21 cellular contexts compared by ENCODE assay signal in the genomic region with DNA sequence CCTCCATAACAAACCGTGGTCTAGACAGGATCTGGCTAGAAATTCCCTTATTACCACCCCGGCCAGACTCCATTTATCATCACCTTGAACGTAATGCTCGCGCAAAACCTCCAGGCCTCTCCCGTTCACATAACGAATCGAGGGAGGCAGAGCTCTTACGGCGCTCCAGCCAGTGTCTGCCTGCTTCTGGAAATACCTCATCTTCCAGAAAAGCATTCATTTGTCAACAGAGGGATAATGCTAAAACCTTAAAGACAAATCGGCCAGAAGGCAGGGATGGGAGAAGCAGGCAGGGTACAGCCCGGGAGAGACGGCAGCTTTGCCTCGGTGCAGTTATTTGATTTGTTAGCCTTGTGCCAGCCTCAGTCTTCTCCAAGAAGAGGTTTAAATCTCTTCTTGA.
"Had no signal": no experiment of that assay in that cellular context is flagged by ENCODE, and none has a peak within 500 bp of the region (broad histone marks: within the 10 kb centered on the region; RNA-seq: fewer than 3 reads in every experiment).

No MANE protein-coding gene starts in this region.

- H3K4me3 Mint-ChIP-seq: activated B cell treated with CpG ODN at 0.5 μM for 24 hours; activated CD8-positive, alpha-beta T cell treated with anti-CD3 and anti-CD28 coated beads for 36 hours; activated T-cell treated with anti-CD3 and anti-CD28 coated beads, Interleukin-2, amount 50 U/mL, for 72 hours; stimulated activated naive CD8-positive, alpha-beta T cell treated with anti-CD3 and anti-CD28 coated beads, Interleukin-15, amount 100 ng/mL, for 72 hours had no signal

- H3K9me3 Mint-ChIP-seq: activated B cell treated with CpG ODN at 0.5 μM for 24 hours; activated naive CD4-positive, alpha-beta T cell treated with anti-CD3 and anti-CD28 coated beads, Interleukin-2, amount 50 U/mL, for 72 hours; stimulated activated naive CD8-positive, alpha-beta T cell treated with anti-CD3 and anti-CD28 coated beads, Interleukin-15, amount 100 ng/mL, for 72 hours had no signal

- H3K27me3 Mint-ChIP-seq: activated B cell treated with CpG ODN at 0.5 μM for 24 hours; activated CD8-positive, alpha-beta T cell treated with anti-CD3 and anti-CD28 coated beads for 36 hours; stimulated activated naive CD8-positive, alpha-beta T cell treated with anti-CD3 and anti-CD28 coated beads, Interleukin-15, amount 100 ng/mL, for 72 hours had no signal

- ATAC-seq: activated CD8-positive, alpha-beta T cell treated with anti-CD3 and anti-CD28 coated beads for 36 hours; activated naive CD4-positive, alpha-beta T cell treated with anti-CD3 and anti-CD28 coated beads, Interleukin-2, amount 50 U/mL, for 72 hours; activated T-cell treated with anti-CD3 and anti-CD28 coated beads, Interleukin-2, amount 50 U/mL, for 72 hours; body of pancreas; esophagus mucosa; foreskin keratinocyte; left cardiac atrium; left ventricle myocardium superior; stimulated activated naive CD8-positive, alpha-beta T cell treated with anti-CD3 and anti-CD28 coated beads, Interleukin-15, amount 100 ng/mL, for 72 hours had no signal

- H3K36me3 ChIP-seq: cardiac muscle cell, right lobe of liver, upper lobe of left lung, vagina had no signal

- H3K4me3 ChIP-seq: body of pancreas, cardiac muscle cell, coronary artery, right lobe of liver, upper lobe of left lung, vagina had no signal

- DNase-seq: activated B cell treated with CpG ODN at 0.5 μM for 24 hours; activated CD4-positive, alpha-beta T cell treated with anti-CD3 and anti-CD28 coated beads, Interleukin-2, amount 50 U/mL, for 1 hour; activated CD8-positive, alpha-beta T cell treated with anti-CD3 and anti-CD28 coated beads for 36 hours; activated naive CD4-positive, alpha-beta T cell; activated T-cell treated with anti-CD3 and anti-CD28 coated beads, Interleukin-2, amount 50 U/mL, for 72 hours; body of pancreas; foreskin keratinocyte; islet precursor cell; left cardiac atrium; left ventricle myocardium superior; right lobe of liver; stimulated activated CD4-positive, alpha-beta T cell treated with anti-CD3 and anti-CD28 coated beads, Interleukin-4, amount 100 ng/mL, for 1 hour; stimulated activated naive CD8-positive, alpha-beta T cell treated with anti-CD3 and anti-CD28 coated beads, Interleukin-15, amount 100 ng/mL, for 72 hours; substantia nigra; T-helper 2 cell; upper lobe of left lung had no signal

- H3K9me3 ChIP-seq: body of pancreas, right lobe of liver, upper lobe of left lung, vagina had no signal

- H3K4me1 ChIP-seq: body of pancreas, upper lobe of left lung, vagina had no signal

- H3K27me3 ChIP-seq: body of pancreas, cardiac muscle cell, foreskin keratinocyte, right lobe of liver, upper lobe of left lung, vagina had no signal

- H3K27ac ChIP-seq: body of pancreas, cardiac muscle cell, coronary artery, foreskin keratinocyte, right lobe of liver, upper lobe of left lung, vagina had no signal

- H3K27ac Mint-ChIP-seq: activated B cell treated with CpG ODN at 0.5 μM for 24 hours; activated CD8-positive, alpha-beta T cell treated with anti-CD3 and anti-CD28 coated beads for 36 hours; activated naive CD4-positive, alpha-beta T cell treated with anti-CD3 and anti-CD28 coated beads, Interleukin-2, amount 50 U/mL, for 72 hours; activated T-cell treated with anti-CD3 and anti-CD28 coated beads, Interleukin-2, amount 50 U/mL, for 72 hours; stimulated activated naive CD8-positive, alpha-beta T cell treated with anti-CD3 and anti-CD28 coated beads, Interleukin-15, amount 100 ng/mL, for 72 hours had no signal
